Comparison of ENCODE assay signal across 1 cellular context in the genomic region with DNA sequence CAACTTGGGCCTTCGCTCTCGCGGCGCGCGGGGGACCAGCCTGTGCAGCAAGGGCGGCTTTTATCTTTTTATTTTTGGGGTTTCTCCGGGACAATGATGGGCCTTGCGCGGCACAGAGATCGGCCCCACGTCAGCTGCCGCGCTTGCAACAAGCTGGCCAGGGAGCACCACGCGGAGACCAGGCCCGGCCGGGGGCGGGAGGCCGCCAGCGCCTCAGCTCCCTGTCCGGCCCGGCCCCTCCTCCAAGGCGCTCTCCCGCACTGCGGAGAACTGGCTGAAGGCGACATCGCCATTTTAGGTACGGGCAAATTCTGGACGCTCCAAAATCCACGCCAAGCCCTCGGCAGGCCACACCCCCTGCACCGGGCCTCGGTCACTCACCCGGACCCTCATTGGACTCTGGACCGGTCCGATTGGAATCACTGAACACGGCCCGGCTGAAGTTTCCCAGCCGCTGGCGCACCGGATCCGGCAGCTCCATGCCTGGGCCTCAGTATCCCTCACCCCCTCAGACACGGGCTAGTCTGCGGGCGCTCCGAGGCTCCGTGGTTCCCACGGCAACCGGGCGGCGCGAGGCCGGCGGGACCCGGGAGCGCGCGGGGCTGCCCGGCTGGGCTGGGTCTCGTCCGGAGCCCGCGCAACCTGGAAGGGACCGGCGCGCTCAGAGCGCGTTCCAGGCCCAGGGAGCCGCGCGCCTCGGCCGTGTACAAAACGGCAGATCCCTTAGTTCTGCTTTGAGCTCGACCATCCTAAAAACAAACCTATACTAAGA.
A peak's percentile ranks its signal among the peaks of the same experiment; 100 is the strongest.
TF ChIP-seq lines count a peak whose summit lies in the region.

A gene with protein sequence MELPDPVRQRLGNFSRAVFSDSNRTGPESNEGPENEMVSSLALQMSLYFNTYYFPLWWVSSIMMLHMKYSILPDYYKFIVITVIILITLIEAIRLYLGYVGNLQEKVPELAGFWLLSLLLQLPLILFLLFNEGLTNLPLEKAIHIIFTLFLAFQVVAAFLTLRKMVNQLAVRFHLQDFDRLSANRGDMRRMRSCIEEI (minus strand): TSS at position 547 of the 772 bp plus-strand sequence. CDS start 66 bp downstream, at position 481.

TF ChIP-seq in HEK293, 187 proteins besides CTCF, POLR2A, EP300 and RAD21 (continued from another document and continues in another):
- TF ChIP-seq, protein P1, sequence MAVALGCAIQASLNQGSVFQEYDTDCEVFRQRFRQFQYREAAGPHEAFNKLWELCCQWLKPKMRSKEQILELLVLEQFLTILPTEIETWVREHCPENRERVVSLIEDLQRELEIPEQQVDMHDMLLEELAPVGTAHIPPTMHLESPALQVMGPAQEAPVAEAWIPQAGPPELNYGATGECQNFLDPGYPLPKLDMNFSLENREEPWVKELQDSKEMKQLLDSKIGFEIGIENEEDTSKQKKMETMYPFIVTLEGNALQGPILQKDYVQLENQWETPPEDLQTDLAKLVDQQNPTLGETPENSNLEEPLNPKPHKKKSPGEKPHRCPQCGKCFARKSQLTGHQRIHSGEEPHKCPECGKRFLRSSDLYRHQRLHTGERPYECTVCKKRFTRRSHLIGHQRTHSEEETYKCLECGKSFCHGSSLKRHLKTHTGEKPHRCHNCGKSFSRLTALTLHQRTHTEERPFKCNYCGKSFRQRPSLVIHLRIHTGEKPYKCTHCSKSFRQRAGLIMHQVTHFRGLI (tag by site-specific recombination; IDR thresholded peaks at IDR 0.05), result peak; percentile 51; the same call in 1 of the 2 replicates
- TF ChIP-seq ZNF792 (tag by site-specific recombination; IDR thresholded peaks at IDR 0.05) (no peak), ZNF311 (tag by site-specific recombination; IDR thresholded peaks at IDR 0.05; ENCODE audit: borderline replicate concordance) (no peak), ZEB2 (tag by site-specific recombination; IDR thresholded peaks at IDR 0.05) (peak; percentile 55; the same call in 1 of the 2 replicates), ZNF404 (tag by site-specific recombination; IDR thresholded peaks at IDR 0.05) (no peak), ZNF624 (tag by site-specific recombination; IDR thresholded peaks at IDR 0.05) (no peak), TCF7L2 (IDR thresholded peaks at IDR 0.05; ENCODE audit: borderline replicate concordance, low read depth, low read length) (no peak), ZNF776 (tag by site-specific recombination; IDR thresholded peaks at IDR 0.05; ENCODE audit: borderline replicate concordance) (no peak), ZNF354C (tag by site-specific recombination; IDR thresholded peaks at IDR 0.05; ENCODE audit: borderline replicate concordance, low read depth) (no peak), REPIN1 (tag by site-specific recombination; IDR thresholded peaks at IDR 0.05; ENCODE audit: low read depth) (no peak), ZNF302 (tag by site-specific recombination; IDR thresholded peaks at IDR 0.05; ENCODE audit: low read depth) (no peak), ZNF560 (tag by site-specific recombination; IDR thresholded peaks at IDR 0.05; ENCODE audit: borderline replicate concordance) (no peak), ZNF221 (tag by site-specific recombination; IDR thresholded peaks at IDR 0.05; ENCODE audit: borderline replicate concordance) (no peak), ZNF2 (tag by site-specific recombination; IDR thresholded peaks at IDR 0.05) (no peak; the same call in 1 of the 2 replicates), ZSCAN16 (tag by site-specific recombination; IDR thresholded peaks at IDR 0.05) (no peak), ZFHX2 (tag by site-specific recombination; conservative IDR thresholded peaks at IDR 0.05) (peak; percentile 51), ZNF324 (tag by site-specific recombination; IDR thresholded peaks at IDR 0.05) (peak; percentile 50; the same call in 1 of the 2 replicates), ZNF248 (tag by site-specific recombination; IDR thresholded peaks at IDR 0.05) (no peak), HOXC10 (CRISPR knock-in tag; IDR thresholded peaks at IDR 0.05) (no peak), ZNF473 (tag by site-specific recombination; IDR thresholded peaks at IDR 0.05) (no peak), ZNF394 (tag by site-specific recombination; IDR thresholded peaks at IDR 0.05; ENCODE audit: borderline replicate concordance) (peak; percentile 35; the same call in 1 of the 2 replicates), GLIS2 (tag by site-specific recombination; IDR thresholded peaks at IDR 0.05) (peak; percentile 81), BCL11A (tag by site-specific recombination; IDR thresholded peaks at IDR 0.05; ENCODE audit: low read depth) (no peak), KLF16 (tag by site-specific recombination; IDR thresholded peaks at IDR 0.05) (peak; percentile 79), ZNF629 (tag by site-specific recombination; IDR thresholded peaks at IDR 0.05) (0 out of 2 replicates have a peak, but pooled peaks have one; percentile 19), ZNF530 (tag by site-specific recombination; IDR thresholded peaks at IDR 0.05; ENCODE audit: low read depth) (no peak), TRIM28 (IDR thresholded peaks at IDR 0.05; ENCODE audit: borderline replicate concordance, low read length) (peak; percentile 76; the same call in 1 of the 2 replicates), ZNF391 (tag by site-specific recombination; IDR thresholded peaks at IDR 0.05; ENCODE audit: borderline replicate concordance, low read depth) (no peak), ZBTB48 (tag by site-specific recombination; IDR thresholded peaks at IDR 0.05) (peak; percentile 96), ZNF140 (tag by site-specific recombination; IDR thresholded peaks at IDR 0.05) (no peak), ZNF214 (tag by site-specific recombination; IDR thresholded peaks at IDR 0.05; ENCODE audit: borderline replicate concordance) (no peak), ZBTB7A (tag by site-specific recombination; IDR thresholded peaks at IDR 0.05; ENCODE audit: low read depth) (no peak), ZNF174 (tag by site-specific recombination; IDR thresholded peaks at IDR 0.05) (no peak), ZNF184 (tag by site-specific recombination; IDR thresholded peaks at IDR 0.05) (no peak), ZNF843 (tag by site-specific recombination; IDR thresholded peaks at IDR 0.05) (no peak), ZNF423 (tag by site-specific recombination; IDR thresholded peaks at IDR 0.05) (no peak), ZNF266 (tag by site-specific recombination; IDR thresholded peaks at IDR 0.05; ENCODE audit: low read depth) (no peak), ZNF529 (tag by site-specific recombination; IDR thresholded peaks at IDR 0.05; ENCODE audit: insufficient replicate concordance) (no peak), MZF1 (tag by site-specific recombination; IDR thresholded peaks at IDR 0.05; ENCODE audit: borderline replicate concordance) (no peak), ZNF133 (tag by site-specific recombination; IDR thresholded peaks at IDR 0.05) (no peak), ZNF335 (tag by site-specific recombination; conservative IDR thresholded peaks at IDR 0.05) (peak; percentile 89), GFI1B (tag by site-specific recombination; IDR thresholded peaks at IDR 0.05) (no peak), ZNF701 (tag by site-specific recombination; IDR thresholded peaks at IDR 0.05) (no peak), ZFP41 (tag by site-specific recombination; IDR thresholded peaks at IDR 0.05; ENCODE audit: borderline replicate concordance) (no peak), ZNF23 (tag by site-specific recombination; IDR thresholded peaks at IDR 0.05; ENCODE audit: borderline replicate concordance) (no peak)
- TF ChIP-seq, protein P2, sequence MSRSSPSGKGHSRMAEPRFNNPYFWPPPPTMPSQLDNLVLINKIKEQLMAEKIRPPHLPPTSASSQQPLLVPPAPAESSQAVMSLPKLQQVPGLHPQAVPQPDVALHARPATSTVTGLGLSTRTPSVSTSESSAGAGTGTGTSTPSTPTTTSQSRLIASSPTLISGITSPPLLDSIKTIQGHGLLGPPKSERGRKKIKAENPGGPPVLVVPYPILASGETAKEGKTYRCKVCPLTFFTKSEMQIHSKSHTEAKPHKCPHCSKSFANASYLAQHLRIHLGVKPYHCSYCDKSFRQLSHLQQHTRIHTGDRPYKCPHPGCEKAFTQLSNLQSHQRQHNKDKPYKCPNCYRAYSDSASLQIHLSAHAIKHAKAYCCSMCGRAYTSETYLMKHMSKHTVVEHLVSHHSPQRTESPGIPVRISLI (tag by site-specific recombination; IDR thresholded peaks at IDR 0.05), result no peak
- TF ChIP-seq, protein P3, sequence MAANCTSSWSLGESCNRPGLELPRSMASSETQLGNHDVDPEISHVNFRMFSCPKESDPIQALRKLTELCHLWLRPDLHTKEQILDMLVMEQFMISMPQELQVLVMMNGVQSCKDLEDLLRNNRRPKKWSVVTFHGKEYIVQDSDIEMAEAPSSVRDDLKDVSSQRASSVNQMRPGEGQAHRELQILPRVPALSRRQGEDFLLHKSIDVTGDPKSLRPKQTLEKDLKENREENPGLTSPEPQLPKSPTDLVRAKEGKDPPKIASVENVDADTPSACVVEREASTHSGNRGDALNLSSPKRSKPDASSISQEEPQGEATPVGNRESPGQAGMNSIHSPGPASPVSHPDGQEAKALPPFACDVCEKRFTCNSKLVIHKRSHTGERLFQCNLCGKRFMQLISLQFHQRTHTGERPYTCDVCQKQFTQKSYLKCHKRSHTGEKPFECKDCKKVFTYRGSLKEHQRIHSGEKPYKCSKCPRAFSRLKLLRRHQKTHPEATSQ (tag by site-specific recombination; IDR thresholded peaks at IDR 0.05), result no peak
- TF ChIP-seq, protein P4, sequence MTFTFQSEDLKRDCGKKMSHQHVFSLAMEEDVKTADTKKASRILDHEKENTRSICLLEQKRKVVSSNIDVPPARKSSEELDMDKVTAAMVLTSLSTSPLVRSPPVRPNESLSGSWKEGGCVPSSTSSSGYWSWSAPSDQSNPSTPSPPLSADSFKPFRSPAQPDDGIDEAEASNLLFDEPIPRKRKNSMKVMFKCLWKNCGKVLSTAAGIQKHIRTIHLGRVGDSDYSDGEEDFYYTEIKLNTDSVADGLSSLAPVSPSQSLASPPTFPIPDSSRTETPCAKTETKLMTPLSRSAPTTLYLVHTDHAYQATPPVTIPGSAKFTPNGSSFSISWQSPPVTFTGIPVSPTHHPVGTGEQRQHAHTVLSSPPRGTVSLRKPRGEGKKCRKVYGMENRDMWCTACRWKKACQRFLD (tag by site-specific recombination; IDR thresholded peaks at IDR 0.05), result no peak
- TF ChIP-seq, protein P5, sequence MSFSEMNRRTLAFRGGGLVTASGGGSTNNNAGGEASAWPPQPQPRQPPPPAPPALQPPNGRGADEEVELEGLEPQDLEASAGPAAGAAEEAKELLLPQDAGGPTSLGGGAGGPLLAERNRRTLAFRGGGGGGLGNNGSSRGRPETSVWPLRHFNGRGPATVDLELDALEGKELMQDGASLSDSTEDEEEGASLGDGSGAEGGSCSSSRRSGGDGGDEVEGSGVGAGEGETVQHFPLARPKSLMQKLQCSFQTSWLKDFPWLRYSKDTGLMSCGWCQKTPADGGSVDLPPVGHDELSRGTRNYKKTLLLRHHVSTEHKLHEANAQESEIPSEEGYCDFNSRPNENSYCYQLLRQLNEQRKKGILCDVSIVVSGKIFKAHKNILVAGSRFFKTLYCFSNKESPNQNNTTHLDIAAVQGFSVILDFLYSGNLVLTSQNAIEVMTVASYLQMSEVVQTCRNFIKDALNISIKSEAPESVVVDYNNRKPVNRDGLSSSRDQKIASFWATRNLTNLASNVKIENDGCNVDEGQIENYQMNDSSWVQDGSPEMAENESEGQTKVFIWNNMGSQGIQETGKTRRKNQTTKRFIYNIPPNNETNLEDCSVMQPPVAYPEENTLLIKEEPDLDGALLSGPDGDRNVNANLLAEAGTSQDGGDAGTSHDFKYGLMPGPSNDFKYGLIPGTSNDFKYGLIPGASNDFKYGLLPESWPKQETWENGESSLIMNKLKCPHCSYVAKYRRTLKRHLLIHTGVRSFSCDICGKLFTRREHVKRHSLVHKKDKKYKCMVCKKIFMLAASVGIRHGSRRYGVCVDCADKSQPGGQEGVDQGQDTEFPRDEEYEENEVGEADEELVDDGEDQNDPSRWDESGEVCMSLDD (tag by site-specific recombination; IDR thresholded peaks at IDR 0.05), result no peak
- TF ChIP-seq, protein P6, sequence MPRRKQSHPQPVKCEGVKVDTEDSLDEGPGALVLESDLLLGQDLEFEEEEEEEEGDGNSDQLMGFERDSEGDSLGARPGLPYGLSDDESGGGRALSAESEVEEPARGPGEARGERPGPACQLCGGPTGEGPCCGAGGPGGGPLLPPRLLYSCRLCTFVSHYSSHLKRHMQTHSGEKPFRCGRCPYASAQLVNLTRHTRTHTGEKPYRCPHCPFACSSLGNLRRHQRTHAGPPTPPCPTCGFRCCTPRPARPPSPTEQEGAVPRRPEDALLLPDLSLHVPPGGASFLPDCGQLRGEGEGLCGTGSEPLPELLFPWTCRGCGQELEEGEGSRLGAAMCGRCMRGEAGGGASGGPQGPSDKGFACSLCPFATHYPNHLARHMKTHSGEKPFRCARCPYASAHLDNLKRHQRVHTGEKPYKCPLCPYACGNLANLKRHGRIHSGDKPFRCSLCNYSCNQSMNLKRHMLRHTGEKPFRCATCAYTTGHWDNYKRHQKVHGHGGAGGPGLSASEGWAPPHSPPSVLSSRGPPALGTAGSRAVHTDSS (tag by site-specific recombination; IDR thresholded peaks at IDR 0.05), result no peak
- TF ChIP-seq, protein P7, sequence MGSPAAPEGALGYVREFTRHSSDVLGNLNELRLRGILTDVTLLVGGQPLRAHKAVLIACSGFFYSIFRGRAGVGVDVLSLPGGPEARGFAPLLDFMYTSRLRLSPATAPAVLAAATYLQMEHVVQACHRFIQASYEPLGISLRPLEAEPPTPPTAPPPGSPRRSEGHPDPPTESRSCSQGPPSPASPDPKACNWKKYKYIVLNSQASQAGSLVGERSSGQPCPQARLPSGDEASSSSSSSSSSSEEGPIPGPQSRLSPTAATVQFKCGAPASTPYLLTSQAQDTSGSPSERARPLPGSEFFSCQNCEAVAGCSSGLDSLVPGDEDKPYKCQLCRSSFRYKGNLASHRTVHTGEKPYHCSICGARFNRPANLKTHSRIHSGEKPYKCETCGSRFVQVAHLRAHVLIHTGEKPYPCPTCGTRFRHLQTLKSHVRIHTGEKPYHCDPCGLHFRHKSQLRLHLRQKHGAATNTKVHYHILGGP (tag by site-specific recombination; IDR thresholded peaks at IDR 0.05), result no peak
- TF ChIP-seq, protein P8, sequence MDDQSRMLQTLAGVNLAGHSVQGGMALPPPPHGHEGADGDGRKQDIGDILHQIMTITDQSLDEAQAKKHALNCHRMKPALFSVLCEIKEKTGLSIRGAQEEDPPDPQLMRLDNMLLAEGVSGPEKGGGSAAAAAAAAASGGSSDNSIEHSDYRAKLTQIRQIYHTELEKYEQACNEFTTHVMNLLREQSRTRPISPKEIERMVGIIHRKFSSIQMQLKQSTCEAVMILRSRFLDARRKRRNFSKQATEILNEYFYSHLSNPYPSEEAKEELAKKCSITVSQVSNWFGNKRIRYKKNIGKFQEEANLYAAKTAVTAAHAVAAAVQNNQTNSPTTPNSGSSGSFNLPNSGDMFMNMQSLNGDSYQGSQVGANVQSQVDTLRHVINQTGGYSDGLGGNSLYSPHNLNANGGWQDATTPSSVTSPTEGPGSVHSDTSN (CRISPR knock-in tag; IDR thresholded peaks at IDR 0.05), result no peak
- TF ChIP-seq, protein P9, sequence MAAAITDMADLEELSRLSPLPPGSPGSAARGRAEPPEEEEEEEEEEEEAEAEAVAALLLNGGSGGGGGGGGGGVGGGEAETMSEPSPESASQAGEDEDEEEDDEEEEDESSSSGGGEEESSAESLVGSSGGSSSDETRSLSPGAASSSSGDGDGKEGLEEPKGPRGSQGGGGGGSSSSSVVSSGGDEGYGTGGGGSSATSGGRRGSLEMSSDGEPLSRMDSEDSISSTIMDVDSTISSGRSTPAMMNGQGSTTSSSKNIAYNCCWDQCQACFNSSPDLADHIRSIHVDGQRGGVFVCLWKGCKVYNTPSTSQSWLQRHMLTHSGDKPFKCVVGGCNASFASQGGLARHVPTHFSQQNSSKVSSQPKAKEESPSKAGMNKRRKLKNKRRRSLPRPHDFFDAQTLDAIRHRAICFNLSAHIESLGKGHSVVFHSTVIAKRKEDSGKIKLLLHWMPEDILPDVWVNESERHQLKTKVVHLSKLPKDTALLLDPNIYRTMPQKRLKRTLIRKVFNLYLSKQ (tag by site-specific recombination; IDR thresholded peaks at IDR 0.05; ENCODE audit: borderline replicate concordance), result no peak
